Comparison of ENCODE assay signal across 12 cellular contexts in the genomic region with DNA sequence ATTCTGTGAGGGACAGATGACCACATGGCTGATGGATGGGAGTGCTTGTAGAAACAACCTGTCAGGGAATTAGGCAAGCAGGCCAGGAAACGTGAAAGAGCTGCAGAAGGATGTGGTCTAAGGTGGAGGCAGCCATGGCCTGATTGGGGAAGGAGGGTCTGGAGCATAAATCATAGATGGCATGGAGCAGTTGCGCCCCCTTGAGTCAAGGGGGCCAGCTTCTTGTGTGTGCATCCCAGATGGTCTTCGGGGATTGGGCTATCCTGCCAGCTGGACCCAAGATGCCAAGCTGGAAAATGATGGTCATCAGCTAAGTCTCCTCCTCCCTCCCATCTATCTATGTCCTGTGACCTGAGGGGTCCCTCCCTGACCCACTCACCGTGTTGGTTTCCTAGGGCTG.
A peak's percentile ranks its signal among the peaks of the same experiment; 100 is the strongest.
DNase-seq lines count a peak whose midpoint lies in the region; ATAC-seq, FAIRE-seq and TF ChIP-seq lines count a peak whose summit lies in the region.
"Had no signal": no experiment of that assay in that cellular context is flagged by ENCODE, and none has a peak within 500 bp of the region (broad histone marks: within the 10 kb centered on the region; RNA-seq: fewer than 3 reads in every experiment).

No MANE protein-coding gene starts in this region.

- no peak overlapping the region for H3K4me3 ChIP-seq in choroid plexus epithelial cell (ENCODE audit: low read depth, low read length)
- H3K4me3 ChIP-seq: pancreas had no signal

- peak; percentile 35 for TF ChIP-seq CTCF in choroid plexus epithelial cell (conservative IDR thresholded peaks at IDR 0.05; ENCODE audit: low read depth, low read length)

- peak; percentile 41 for DNase-seq in stimulated activated CD4-positive, alpha-beta T cell treated with anti-CD3 and anti-CD28 coated beads, Interleukin-15, amount 100 ng/mL, for 24 hours
- DNase-seq in stimulated activated CD4-positive, alpha-beta T cell treated with anti-CD3 and anti-CD28 coated beads, Interleukin-4, amount 100 ng/mL, for 1 hour, result no peak
- DNase-seq in NCI-H69 (lab: John Stamatoyannopoulos, UW) (peak; percentile 28), choroid plexus epithelial cell (ENCODE audit: low read depth) (no peak), cerebellum (ENCODE audit: low spot score) (no peak), RCC 7860 (ENCODE audit: low spot score) (no peak)
- DNase-seq: activated CD8-positive, alpha-beta memory T cell treated with anti-CD3 and anti-CD28 coated beads for 24 hours; cortex of kidney; EL; pancreas had no signal

- no peak for FAIRE-seq in RCC 7860 (lab: Jason Lieb, UNC)
- FAIRE-seq: pancreas had no signal

- ATAC-seq in HG03354 (IDR thresholded peaks at IDR 0.05; ENCODE audit: poor library complexity, severe bottlenecking, unreplicated experiment), result no peak
- no peak for ATAC-seq in GM21526 (IDR thresholded peaks at IDR 0.05; ENCODE audit: low FRiP score, unreplicated experiment)

Comparison
In these comparisons a context has a peak if more than half of its experiments do, and no peak if none do; other contexts are left out.
1. DNase-seq: peak in stimulated activated CD4-positive, alpha-beta T cell treated with anti-CD3 and anti-CD28 coated beads, Interleukin-15, amount 100 ng/mL, for 24 hours (single experiment) and NCI-H69 (single experiment); none in stimulated activated CD4-positive, alpha-beta T cell treated with anti-CD3 and anti-CD28 coated beads, Interleukin-4, amount 100 ng/mL, for 1 hour (single experiment), choroid plexus epithelial cell (single experiment), cerebellum (single experiment) and RCC 7860 (single experiment).